ENCODE assay signal across 2 cellular contexts in the genomic region with DNA sequence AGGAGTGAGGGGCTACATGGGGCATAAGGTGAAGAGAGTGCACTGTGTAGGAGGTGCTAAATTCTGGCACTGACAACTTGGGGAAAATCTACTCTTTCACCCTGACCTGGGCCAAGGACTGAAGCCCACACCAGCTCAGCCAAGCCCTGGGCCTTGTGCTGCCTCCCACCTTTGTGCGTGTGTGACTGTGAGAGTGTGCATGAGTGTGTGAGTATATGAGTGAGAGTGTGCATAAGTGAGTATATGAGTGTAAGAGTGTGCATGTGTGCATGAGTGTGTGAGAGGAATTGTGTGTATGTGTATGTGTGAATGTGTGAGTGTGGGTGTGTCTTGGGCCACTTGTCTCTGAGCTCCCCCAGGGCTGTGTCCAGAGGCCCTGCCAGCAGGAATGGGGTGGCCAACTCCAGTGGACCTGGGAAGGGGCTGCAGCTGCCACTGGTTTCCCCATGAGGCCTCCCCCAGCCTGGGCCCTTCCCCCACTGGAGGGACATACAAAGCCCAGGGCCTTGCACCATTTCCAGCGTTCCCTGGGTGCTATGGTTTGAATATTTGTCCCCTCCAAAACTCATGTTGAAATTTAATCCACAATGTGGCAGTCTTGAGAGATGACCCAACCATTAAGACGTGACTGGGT.
TF ChIP-seq lines count a peak whose summit lies in the region.

No MANE protein-coding gene starts in this region.

TF ChIP-seq in SK-N-SH, 30 proteins besides CTCF, POLR2A, EP300 and RAD21 (continued from another document):
- TF ChIP-seq, protein P1, sequence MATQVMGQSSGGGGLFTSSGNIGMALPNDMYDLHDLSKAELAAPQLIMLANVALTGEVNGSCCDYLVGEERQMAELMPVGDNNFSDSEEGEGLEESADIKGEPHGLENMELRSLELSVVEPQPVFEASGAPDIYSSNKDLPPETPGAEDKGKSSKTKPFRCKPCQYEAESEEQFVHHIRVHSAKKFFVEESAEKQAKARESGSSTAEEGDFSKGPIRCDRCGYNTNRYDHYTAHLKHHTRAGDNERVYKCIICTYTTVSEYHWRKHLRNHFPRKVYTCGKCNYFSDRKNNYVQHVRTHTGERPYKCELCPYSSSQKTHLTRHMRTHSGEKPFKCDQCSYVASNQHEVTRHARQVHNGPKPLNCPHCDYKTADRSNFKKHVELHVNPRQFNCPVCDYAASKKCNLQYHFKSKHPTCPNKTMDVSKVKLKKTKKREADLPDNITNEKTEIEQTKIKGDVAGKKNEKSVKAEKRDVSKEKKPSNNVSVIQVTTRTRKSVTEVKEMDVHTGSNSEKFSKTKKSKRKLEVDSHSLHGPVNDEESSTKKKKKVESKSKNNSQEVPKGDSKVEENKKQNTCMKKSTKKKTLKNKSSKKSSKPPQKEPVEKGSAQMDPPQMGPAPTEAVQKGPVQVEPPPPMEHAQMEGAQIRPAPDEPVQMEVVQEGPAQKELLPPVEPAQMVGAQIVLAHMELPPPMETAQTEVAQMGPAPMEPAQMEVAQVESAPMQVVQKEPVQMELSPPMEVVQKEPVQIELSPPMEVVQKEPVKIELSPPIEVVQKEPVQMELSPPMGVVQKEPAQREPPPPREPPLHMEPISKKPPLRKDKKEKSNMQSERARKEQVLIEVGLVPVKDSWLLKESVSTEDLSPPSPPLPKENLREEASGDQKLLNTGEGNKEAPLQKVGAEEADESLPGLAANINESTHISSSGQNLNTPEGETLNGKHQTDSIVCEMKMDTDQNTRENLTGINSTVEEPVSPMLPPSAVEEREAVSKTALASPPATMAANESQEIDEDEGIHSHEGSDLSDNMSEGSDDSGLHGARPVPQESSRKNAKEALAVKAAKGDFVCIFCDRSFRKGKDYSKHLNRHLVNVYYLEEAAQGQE (IDR thresholded peaks at IDR 0.05; ENCODE audit: low read depth, low read length) = no peak
- TF ChIP-seq EZH2phosphoT487 (IDR thresholded peaks at IDR 0.05; ENCODE audit: borderline replicate concordance, low read depth) (no peak), MEF2A (IDR thresholded peaks at IDR 0.05; ENCODE audit: borderline replicate concordance, low read depth) (no peak), SMC3 (IDR thresholded peaks at IDR 0.05; ENCODE audit: low read depth, low read length) (no peak), TEAD4 (IDR thresholded peaks at IDR 0.05; ENCODE audit: borderline replicate concordance, insufficient read depth) (no peak)

TF ChIP-seq in SK-N-SH treated with all-trans-retinoic acid at 6 μM for 48 hours, 23 proteins besides CTCF, POLR2A, EP300 and RAD21 (continued from another document):
- TF ChIP-seq, protein P2, sequence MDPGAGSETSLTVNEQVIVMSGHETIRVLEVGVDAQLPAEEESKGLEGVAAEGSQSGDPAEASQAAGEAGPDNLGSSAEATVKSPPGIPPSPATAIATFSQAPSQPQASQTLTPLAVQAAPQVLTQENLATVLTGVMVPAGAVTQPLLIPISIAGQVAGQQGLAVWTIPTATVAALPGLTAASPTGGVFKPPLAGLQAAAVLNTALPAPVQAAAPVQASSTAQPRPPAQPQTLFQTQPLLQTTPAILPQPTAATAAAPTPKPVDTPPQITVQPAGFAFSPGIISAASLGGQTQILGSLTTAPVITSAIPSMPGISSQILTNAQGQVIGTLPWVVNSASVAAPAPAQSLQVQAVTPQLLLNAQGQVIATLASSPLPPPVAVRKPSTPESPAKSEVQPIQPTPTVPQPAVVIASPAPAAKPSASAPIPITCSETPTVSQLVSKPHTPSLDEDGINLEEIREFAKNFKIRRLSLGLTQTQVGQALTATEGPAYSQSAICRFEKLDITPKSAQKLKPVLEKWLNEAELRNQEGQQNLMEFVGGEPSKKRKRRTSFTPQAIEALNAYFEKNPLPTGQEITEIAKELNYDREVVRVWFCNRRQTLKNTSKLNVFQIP (CRISPR knock-in tag; IDR thresholded peaks at IDR 0.05; ENCODE audit: borderline replicate concordance, low read depth) = no peak
- TF ChIP-seq RARB (CRISPR knock-in tag; IDR thresholded peaks at IDR 0.05) (no peak), GLIS3 (CRISPR knock-in tag; IDR thresholded peaks at IDR 0.05) (no peak), SNAI2 (CRISPR knock-in tag; IDR thresholded peaks at IDR 0.05) (no peak), ZFP3 (CRISPR knock-in tag; IDR thresholded peaks at IDR 0.05) (no peak), BACH2 (CRISPR knock-in tag; IDR thresholded peaks at IDR 0.05; ENCODE audit: borderline replicate concordance) (no peak), ARNTL (CRISPR knock-in tag; IDR thresholded peaks at IDR 0.05; ENCODE audit: borderline replicate concordance, low read depth) (no peak)
- TF ChIP-seq, protein P3, sequence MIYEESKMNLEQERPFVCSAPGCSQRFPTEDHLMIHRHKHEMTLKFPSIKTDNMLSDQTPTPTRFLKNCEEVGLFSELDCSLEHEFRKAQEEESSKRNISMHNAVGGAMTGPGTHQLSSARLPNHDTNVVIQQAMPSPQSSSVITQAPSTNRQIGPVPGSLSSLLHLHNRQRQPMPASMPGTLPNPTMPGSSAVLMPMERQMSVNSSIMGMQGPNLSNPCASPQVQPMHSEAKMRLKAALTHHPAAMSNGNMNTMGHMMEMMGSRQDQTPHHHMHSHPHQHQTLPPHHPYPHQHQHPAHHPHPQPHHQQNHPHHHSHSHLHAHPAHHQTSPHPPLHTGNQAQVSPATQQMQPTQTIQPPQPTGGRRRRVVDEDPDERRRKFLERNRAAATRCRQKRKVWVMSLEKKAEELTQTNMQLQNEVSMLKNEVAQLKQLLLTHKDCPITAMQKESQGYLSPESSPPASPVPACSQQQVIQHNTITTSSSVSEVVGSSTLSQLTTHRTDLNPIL (CRISPR knock-in tag; IDR thresholded peaks at IDR 0.05; ENCODE audit: low read depth) = no peak
- TF ChIP-seq, protein P4, sequence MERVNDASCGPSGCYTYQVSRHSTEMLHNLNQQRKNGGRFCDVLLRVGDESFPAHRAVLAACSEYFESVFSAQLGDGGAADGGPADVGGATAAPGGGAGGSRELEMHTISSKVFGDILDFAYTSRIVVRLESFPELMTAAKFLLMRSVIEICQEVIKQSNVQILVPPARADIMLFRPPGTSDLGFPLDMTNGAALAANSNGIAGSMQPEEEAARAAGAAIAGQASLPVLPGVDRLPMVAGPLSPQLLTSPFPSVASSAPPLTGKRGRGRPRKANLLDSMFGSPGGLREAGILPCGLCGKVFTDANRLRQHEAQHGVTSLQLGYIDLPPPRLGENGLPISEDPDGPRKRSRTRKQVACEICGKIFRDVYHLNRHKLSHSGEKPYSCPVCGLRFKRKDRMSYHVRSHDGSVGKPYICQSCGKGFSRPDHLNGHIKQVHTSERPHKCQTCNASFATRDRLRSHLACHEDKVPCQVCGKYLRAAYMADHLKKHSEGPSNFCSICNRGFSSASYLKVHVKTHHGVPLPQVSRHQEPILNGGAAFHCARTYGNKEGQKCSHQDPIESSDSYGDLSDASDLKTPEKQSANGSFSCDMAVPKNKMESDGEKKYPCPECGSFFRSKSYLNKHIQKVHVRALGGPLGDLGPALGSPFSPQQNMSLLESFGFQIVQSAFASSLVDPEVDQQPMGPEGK (CRISPR knock-in tag; IDR thresholded peaks at IDR 0.05; ENCODE audit: borderline replicate concordance) = no peak
